ENCODE assay signal across 1 cellular context in the genomic region with DNA sequence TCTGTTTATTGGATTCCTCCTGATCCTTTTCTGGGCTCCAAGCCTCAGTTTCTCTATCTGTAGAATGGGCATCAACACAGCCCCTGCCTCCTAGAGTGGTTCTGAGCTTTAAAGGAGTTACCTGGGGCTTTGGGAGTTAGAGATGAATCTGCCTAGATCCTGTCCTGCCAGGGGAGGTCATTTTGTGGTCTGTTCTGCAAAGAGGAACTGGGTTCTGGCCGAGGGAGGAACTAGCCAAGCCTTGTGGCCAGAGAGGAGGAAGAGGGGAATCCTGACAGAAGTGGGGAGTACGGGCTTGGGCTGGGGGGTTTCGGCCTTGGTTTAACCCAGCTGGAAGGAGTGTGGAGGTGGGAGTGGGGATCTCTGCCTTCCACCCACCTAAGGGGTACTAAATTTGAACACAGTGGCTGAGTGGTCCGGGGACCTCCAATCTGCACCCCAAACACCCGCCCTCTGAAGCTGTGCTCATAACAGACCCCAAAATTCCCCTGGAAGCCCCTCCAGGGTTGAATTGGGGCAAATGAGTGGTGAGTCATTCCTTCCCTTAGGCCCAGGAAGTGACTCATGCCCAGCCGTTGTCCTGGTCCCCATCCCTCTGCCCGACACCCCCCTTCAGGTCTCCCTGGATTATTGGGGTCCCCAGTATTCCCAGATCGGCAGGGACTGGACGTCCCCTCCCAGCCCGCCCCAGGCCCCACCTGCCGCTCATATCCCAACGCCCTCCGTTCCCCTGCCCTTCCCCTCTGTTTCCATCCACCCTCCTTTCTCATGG.
TF ChIP-seq lines count a peak whose summit lies in the region.

No MANE protein-coding gene starts in this region.

TF ChIP-seq in K562, 482 proteins besides CTCF, POLR2A, EP300 and RAD21 (continued from another document and continues in another):
- TF ChIP-seq ZNF274 (IDR thresholded peaks at IDR 0.05; ENCODE audit: borderline replicate concordance, low read depth, low read length) (no peak), BCOR (IDR thresholded peaks at IDR 0.05) (peak; percentile 97), HDAC3 (IDR thresholded peaks at IDR 0.05; ENCODE audit: borderline replicate concordance, partially characterized antibody) (no peak), PTTG1 (tag; IDR thresholded peaks at IDR 0.05; ENCODE audit: low read depth) (no peak), JUN (IDR thresholded peaks at IDR 0.05; ENCODE audit: borderline replicate concordance, low read depth, low read length) (peak; percentile 96), JUN (CRISPR knock-in tag; IDR thresholded peaks at IDR 0.05; ENCODE audit: borderline replicate concordance) (no peak), ZBTB17 (CRISPR knock-in tag; IDR thresholded peaks at IDR 0.05) (no peak), ZNF197 (CRISPR knock-in tag; IDR thresholded peaks at IDR 0.05; ENCODE audit: low read depth) (no peak), ZFP36 (IDR thresholded peaks at IDR 0.05; ENCODE audit: low read depth, low read length, partially characterized antibody) (no peak), FOXJ2 (tag; IDR thresholded peaks at IDR 0.05) (no peak), ZNF668 (CRISPR knock-in tag; IDR thresholded peaks at IDR 0.05) (no peak), ZBTB7A (IDR thresholded peaks at IDR 0.05; ENCODE audit: borderline replicate concordance, control insufficient read depth, low read depth, low read length) (peak; percentile 97), HNRNPLL (IDR thresholded peaks at IDR 0.05; ENCODE audit: low read depth, low read length, poor library complexity, severe bottlenecking) (no peak), RNF2 (IDR thresholded peaks at IDR 0.05) (peak; percentile 30; the same call in 1 of the 2 replicates), BMI1 (IDR thresholded peaks at IDR 0.05; ENCODE audit: low read length) (no peak), ZNF785 (CRISPR knock-in tag; IDR thresholded peaks at IDR 0.05) (no peak), NFIX (CRISPR knock-in tag; IDR thresholded peaks at IDR 0.05; ENCODE audit: low read depth) (no peak), TEAD2 (tag; IDR thresholded peaks at IDR 0.05) (no peak), NRF1 (conservative IDR thresholded peaks at IDR 0.05 in 1 of 2, IDR thresholded peaks at IDR 0.05 in 1 of 2) (no peak), FOXK1 (CRISPR knock-in tag; IDR thresholded peaks at IDR 0.05; ENCODE audit: borderline replicate concordance) (no peak), SIRT6 (IDR thresholded peaks at IDR 0.05; ENCODE audit: low read depth, low read length) (no peak), BHLHE40 (IDR thresholded peaks at IDR 0.05; ENCODE audit: low read length) (no peak), NCOA4 (IDR thresholded peaks at IDR 0.05; ENCODE audit: partially characterized antibody) (no peak), RBM15 (IDR thresholded peaks at IDR 0.05; ENCODE audit: insufficient read depth, low read length) (no peak), POLR2B (IDR thresholded peaks at IDR 0.05; ENCODE audit: low read depth, partially characterized antibody) (no peak), IFI16 (CRISPR knock-in tag; IDR thresholded peaks at IDR 0.05) (no peak), PTRF (tag; IDR thresholded peaks at IDR 0.05) (no peak), SMARCA4 (IDR thresholded peaks at IDR 0.05) (peak; percentile 93), RBM25 (IDR thresholded peaks at IDR 0.05; ENCODE audit: low read depth, low read length, severe bottlenecking) (peak; percentile 97), POLR2H (tag; IDR thresholded peaks at IDR 0.05; ENCODE audit: low read depth) (no peak), ELF2 (CRISPR knock-in tag; IDR thresholded peaks at IDR 0.05) (no peak), MEIS2 (IDR thresholded peaks at IDR 0.05; ENCODE audit: partially characterized antibody) (no peak)
- TF ChIP-seq, protein P1, sequence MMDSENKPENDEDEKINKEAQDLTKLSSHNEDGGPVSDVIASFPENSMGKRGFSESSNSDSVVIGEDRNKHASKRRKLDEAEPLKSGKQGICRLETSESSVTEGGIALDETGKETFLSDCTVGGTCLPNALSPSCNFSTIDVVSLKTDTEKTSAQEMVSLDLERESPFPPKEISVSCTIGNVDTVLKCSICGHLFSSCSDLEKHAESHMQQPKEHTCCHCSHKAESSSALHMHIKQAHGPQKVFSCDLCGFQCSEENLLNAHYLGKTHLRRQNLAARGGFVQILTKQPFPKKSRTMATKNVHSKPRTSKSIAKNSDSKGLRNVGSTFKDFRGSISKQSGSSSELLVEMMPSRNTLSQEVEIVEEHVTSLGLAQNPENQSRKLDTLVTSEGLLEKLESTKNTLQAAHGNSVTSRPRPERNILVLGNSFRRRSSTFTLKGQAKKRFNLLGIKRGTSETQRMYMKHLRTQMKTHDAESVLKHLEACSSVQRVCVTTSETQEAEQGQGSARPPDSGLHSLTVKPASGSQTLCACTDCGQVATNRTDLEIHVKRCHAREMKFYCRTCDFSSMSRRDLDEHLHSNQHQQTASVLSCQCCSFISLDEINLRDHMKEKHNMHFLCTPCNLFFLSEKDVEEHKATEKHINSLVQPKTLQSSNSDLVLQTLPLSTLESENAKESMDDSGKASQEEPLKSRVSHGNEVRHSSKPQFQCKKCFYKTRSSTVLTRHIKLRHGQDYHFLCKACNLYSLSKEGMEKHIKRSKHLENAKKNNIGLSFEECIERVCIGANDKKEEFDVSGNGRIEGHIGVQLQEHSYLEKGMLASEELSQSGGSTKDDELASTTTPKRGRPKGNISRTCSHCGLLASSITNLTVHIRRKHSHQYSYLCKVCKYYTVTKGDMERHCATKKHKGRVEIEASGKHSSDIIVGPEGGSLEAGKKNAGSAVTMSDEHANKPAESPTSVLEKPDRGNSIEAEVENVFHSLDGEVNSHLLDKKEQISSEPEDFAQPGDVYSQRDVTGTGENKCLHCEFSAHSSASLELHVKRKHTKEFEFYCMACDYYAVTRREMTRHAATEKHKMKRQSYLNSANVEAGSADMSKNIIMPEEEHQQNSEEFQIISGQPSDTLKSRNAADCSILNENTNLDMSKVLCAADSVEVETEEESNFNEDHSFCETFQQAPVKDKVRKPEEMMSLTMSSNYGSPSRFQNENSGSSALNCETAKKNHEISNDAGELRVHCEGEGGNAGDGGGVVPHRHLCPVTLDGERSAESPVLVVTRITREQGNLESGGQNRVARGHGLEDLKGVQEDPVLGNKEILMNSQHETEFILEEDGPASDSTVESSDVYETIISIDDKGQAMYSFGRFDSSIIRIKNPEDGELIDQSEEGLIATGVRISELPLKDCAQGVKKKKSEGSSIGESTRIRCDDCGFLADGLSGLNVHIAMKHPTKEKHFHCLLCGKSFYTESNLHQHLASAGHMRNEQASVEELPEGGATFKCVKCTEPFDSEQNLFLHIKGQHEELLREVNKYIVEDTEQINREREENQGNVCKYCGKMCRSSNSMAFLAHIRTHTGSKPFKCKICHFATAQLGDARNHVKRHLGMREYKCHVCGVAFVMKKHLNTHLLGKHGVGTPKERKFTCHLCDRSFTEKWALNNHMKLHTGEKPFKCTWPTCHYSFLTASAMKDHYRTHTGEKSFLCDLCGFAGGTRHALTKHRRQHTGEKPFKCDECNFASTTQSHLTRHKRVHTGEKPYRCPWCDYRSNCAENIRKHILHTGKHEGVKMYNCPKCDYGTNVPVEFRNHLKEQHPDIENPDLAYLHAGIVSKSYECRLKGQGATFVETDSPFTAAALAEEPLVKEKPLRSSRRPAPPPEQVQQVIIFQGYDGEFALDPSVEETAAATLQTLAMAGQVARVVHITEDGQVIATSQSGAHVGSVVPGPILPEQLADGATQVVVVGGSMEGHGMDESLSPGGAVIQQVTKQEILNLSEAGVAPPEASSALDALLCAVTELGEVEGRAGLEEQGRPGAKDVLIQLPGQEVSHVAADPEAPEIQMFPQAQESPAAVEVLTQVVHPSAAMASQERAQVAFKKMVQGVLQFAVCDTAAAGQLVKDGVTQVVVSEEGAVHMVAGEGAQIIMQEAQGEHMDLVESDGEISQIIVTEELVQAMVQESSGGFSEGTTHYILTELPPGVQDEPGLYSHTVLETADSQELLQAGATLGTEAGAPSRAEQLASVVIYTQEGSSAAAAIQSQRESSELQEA (IDR thresholded peaks at IDR 0.05; ENCODE audit: low read depth): no peak
- TF ChIP-seq, protein P2, sequence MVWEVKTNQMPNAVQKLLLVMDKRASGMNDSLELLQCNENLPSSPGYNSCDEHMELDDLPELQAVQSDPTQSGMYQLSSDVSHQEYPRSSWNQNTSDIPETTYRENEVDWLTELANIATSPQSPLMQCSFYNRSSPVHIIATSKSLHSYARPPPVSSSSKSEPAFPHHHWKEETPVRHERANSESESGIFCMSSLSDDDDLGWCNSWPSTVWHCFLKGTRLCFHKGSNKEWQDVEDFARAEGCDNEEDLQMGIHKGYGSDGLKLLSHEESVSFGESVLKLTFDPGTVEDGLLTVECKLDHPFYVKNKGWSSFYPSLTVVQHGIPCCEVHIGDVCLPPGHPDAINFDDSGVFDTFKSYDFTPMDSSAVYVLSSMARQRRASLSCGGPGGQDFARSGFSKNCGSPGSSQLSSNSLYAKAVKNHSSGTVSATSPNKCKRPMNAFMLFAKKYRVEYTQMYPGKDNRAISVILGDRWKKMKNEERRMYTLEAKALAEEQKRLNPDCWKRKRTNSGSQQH (CRISPR knock-in tag; IDR thresholded peaks at IDR 0.05): no peak
- TF ChIP-seq, protein P3, sequence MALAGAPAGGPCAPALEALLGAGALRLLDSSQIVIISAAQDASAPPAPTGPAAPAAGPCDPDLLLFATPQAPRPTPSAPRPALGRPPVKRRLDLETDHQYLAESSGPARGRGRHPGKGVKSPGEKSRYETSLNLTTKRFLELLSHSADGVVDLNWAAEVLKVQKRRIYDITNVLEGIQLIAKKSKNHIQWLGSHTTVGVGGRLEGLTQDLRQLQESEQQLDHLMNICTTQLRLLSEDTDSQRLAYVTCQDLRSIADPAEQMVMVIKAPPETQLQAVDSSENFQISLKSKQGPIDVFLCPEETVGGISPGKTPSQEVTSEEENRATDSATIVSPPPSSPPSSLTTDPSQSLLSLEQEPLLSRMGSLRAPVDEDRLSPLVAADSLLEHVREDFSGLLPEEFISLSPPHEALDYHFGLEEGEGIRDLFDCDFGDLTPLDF (CRISPR knock-in tag; IDR thresholded peaks at IDR 0.05): no peak
- TF ChIP-seq, protein P4, sequence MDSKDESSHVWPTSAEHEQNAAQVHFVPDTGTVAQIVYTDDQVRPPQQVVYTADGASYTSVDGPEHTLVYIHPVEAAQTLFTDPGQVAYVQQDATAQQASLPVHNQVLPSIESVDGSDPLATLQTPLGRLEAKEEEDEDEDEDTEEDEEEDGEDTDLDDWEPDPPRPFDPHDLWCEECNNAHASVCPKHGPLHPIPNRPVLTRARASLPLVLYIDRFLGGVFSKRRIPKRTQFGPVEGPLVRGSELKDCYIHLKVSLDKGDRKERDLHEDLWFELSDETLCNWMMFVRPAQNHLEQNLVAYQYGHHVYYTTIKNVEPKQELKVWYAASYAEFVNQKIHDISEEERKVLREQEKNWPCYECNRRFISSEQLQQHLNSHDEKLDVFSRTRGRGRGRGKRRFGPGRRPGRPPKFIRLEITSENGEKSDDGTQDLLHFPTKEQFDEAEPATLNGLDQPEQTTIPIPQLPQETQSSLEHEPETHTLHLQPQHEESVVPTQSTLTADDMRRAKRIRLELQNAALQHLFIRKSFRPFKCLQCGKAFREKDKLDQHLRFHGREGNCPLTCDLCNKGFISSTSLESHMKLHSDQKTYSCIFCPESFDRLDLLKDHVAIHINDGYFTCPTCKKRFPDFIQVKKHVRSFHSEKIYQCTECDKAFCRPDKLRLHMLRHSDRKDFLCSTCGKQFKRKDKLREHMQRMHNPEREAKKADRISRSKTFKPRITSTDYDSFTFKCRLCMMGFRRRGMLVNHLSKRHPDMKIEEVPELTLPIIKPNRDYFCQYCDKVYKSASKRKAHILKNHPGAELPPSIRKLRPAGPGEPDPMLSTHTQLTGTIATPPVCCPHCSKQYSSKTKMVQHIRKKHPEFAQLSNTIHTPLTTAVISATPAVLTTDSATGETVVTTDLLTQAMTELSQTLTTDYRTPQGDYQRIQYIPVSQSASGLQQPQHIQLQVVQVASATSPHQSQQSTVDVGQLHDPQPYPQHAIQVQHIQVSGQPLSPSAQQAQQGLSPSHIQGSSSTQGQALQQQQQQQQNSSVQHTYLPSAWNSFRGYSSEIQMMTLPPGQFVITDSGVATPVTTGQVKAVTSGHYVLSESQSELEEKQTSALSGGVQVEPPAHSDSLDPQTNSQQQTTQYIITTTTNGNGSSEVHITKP (IDR thresholded peaks at IDR 0.05; ENCODE audit: partially characterized antibody): peak; percentile 92
- TF ChIP-seq, protein P5, sequence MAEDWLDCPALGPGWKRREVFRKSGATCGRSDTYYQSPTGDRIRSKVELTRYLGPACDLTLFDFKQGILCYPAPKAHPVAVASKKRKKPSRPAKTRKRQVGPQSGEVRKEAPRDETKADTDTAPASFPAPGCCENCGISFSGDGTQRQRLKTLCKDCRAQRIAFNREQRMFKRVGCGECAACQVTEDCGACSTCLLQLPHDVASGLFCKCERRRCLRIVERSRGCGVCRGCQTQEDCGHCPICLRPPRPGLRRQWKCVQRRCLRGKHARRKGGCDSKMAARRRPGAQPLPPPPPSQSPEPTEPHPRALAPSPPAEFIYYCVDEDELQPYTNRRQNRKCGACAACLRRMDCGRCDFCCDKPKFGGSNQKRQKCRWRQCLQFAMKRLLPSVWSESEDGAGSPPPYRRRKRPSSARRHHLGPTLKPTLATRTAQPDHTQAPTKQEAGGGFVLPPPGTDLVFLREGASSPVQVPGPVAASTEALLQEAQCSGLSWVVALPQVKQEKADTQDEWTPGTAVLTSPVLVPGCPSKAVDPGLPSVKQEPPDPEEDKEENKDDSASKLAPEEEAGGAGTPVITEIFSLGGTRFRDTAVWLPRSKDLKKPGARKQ (CRISPR knock-in tag; IDR thresholded peaks at IDR 0.05): no peak
- TF ChIP-seq, protein P6, sequence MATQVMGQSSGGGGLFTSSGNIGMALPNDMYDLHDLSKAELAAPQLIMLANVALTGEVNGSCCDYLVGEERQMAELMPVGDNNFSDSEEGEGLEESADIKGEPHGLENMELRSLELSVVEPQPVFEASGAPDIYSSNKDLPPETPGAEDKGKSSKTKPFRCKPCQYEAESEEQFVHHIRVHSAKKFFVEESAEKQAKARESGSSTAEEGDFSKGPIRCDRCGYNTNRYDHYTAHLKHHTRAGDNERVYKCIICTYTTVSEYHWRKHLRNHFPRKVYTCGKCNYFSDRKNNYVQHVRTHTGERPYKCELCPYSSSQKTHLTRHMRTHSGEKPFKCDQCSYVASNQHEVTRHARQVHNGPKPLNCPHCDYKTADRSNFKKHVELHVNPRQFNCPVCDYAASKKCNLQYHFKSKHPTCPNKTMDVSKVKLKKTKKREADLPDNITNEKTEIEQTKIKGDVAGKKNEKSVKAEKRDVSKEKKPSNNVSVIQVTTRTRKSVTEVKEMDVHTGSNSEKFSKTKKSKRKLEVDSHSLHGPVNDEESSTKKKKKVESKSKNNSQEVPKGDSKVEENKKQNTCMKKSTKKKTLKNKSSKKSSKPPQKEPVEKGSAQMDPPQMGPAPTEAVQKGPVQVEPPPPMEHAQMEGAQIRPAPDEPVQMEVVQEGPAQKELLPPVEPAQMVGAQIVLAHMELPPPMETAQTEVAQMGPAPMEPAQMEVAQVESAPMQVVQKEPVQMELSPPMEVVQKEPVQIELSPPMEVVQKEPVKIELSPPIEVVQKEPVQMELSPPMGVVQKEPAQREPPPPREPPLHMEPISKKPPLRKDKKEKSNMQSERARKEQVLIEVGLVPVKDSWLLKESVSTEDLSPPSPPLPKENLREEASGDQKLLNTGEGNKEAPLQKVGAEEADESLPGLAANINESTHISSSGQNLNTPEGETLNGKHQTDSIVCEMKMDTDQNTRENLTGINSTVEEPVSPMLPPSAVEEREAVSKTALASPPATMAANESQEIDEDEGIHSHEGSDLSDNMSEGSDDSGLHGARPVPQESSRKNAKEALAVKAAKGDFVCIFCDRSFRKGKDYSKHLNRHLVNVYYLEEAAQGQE (CRISPR knock-in tag; IDR thresholded peaks at IDR 0.05; ENCODE audit: low read depth): no peak
